ENCODE assay signal across 1 cellular context in the genomic region with DNA sequence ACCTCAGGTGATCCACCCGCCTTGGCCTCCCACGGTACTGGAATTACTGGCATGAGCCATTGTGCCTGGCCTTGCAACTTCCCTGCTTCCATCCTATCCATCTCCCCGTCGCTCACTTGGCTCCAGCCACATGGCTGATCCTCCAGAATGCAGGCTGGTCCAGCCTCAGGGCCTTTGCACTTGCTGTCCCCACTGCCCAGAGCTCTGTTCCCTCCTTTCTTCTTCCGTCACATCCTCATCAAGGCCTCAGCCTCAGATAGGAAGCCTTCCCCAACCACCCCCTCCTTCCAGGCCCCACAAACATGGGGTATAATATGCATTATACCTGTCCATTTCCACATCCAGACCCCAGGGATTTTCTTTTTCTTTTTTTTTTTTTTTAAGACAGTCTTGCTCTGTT.
TF ChIP-seq lines count a peak whose summit lies in the region.

No MANE protein-coding gene starts in this region.

TF ChIP-seq in HEK293, 187 proteins besides CTCF, POLR2A, EP300 and RAD21:
- peak; percentile 95 for TF ChIP-seq ZNF623 (tag by site-specific recombination; IDR thresholded peaks at IDR 0.05)
- TF ChIP-seq, protein P1, sequence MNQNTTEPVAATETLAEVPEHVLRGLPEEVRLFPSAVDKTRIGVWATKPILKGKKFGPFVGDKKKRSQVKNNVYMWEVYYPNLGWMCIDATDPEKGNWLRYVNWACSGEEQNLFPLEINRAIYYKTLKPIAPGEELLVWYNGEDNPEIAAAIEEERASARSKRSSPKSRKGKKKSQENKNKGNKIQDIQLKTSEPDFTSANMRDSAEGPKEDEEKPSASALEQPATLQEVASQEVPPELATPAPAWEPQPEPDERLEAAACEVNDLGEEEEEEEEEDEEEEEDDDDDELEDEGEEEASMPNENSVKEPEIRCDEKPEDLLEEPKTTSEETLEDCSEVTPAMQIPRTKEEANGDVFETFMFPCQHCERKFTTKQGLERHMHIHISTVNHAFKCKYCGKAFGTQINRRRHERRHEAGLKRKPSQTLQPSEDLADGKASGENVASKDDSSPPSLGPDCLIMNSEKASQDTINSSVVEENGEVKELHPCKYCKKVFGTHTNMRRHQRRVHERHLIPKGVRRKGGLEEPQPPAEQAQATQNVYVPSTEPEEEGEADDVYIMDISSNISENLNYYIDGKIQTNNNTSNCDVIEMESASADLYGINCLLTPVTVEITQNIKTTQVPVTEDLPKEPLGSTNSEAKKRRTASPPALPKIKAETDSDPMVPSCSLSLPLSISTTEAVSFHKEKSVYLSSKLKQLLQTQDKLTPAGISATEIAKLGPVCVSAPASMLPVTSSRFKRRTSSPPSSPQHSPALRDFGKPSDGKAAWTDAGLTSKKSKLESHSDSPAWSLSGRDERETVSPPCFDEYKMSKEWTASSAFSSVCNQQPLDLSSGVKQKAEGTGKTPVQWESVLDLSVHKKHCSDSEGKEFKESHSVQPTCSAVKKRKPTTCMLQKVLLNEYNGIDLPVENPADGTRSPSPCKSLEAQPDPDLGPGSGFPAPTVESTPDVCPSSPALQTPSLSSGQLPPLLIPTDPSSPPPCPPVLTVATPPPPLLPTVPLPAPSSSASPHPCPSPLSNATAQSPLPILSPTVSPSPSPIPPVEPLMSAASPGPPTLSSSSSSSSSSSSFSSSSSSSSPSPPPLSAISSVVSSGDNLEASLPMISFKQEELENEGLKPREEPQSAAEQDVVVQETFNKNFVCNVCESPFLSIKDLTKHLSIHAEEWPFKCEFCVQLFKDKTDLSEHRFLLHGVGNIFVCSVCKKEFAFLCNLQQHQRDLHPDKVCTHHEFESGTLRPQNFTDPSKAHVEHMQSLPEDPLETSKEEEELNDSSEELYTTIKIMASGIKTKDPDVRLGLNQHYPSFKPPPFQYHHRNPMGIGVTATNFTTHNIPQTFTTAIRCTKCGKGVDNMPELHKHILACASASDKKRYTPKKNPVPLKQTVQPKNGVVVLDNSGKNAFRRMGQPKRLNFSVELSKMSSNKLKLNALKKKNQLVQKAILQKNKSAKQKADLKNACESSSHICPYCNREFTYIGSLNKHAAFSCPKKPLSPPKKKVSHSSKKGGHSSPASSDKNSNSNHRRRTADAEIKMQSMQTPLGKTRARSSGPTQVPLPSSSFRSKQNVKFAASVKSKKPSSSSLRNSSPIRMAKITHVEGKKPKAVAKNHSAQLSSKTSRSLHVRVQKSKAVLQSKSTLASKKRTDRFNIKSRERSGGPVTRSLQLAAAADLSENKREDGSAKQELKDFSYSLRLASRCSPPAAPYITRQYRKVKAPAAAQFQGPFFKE (tag by site-specific recombination; IDR thresholded peaks at IDR 0.05; ENCODE audit: borderline replicate concordance), result no peak
